16 cellular contexts compared by ENCODE assay signal in the genomic region with DNA sequence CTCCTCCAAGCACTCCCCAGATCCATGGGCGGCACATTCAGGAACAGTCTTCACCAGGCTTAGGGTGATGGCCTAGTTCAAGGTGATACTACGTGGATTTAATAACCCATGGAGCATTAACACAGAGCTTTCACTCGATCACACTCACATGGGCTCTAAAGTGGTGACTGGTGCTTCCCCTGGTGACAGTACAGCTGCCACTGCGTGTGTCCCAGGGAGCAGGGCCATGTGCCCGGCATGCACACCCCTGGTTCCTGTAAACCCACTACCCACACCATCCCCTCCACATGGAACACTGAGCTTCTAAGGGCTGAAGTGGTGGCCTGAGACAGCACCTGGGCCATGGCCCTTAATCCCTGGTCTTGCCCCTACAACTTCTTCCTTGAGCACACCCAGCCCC. TPM values are rescaled to one million over a fixed set of nuclear protein-coding genes. Genes with fewer than 3 reads are reported as not detected.
"Had no signal": no experiment of that assay in that cellular context is flagged by ENCODE, and none has a peak within 500 bp of the region (broad histone marks: within the 10 kb centered on the region; RNA-seq: fewer than 3 reads in every experiment).

No MANE protein-coding gene starts in this region.

- H3K36me3 Mint-ChIP-seq: brain, WTC11 had no signal

- FAIRE-seq: islet of Langerhans, small intestine, urothelium cell line had no signal

- H3K27ac Mint-ChIP-seq: activated naive CD4-positive, alpha-beta T cell treated with anti-CD3 and anti-CD28 coated beads, Interleukin-2, amount 50 U/mL, for 24 hours; activated T-helper 2 cell treated with anti-CD3 and anti-CD28 coated beads, Interferon-gamma antibody, Interleukin-2, Interleukin-4, amounts not matched to agents 10 μg/mL and 5 μg/mL and 100 μg/mL, durations not matched to agents 14 hours and 24 hours and 36 hours; stimulated activated memory B cell treated with anti-CD40 and anti-IgM and Interleukin-4, amounts not matched to agents 10 μg/mL and 1 μg/mL and 100 μg/mL, for 72 hours; T-helper 1 cell treated with Interleukin-12 subunit alpha and Interleukin-12 subunit beta and Interleukin-4 antibody, amounts not matched to agents 30 μg/mL and 1 μg/mL, for 36 hours; WTC11 had no signal

- H3K9me3 ChIP-seq: heart left ventricle, ovary had no signal

- H3K27me3 ChIP-seq: heart left ventricle, ovary had no signal

- DNase-seq: activated CD4-positive, alpha-beta T cell treated with anti-CD3 and anti-CD28 coated beads for 48 hours; activated T-cell treated with anti-CD3 and anti-CD28 coated beads for 4 hours; foreskin melanocyte; retina; small intestine had no signal

- ATAC-seq: stimulated activated memory B cell treated with anti-CD40 and anti-IgM and Interleukin-4, amounts not matched to agents 10 μg/mL and 1 μg/mL and 100 μg/mL, for 72 hours; WTC11 had no signal

- H3K4me1 Mint-ChIP-seq: brain had no signal

- H3K27ac ChIP-seq: ovary had no signal

- H3K36me3 ChIP-seq: ovary had no signal

- H3K4me3 ChIP-seq: heart left ventricle, ovary had no signal

- H3K27me3 Mint-ChIP-seq: activated naive CD4-positive, alpha-beta T cell treated with anti-CD3 and anti-CD28 coated beads, Interleukin-2, amount 50 U/mL, for 24 hours; brain; stimulated activated memory B cell treated with anti-CD40 and anti-IgM and Interleukin-4, amounts not matched to agents 10 μg/mL and 1 μg/mL and 100 μg/mL, for 72 hours had no signal

- H3K4me3 Mint-ChIP-seq: activated naive CD4-positive, alpha-beta T cell treated with anti-CD3 and anti-CD28 coated beads, Interleukin-2, amount 50 U/mL, for 24 hours; brain; stimulated activated memory B cell treated with anti-CD40 and anti-IgM and Interleukin-4, amounts not matched to agents 10 μg/mL and 1 μg/mL and 100 μg/mL, for 72 hours; T-helper 1 cell treated with Interleukin-12 subunit alpha and Interleukin-12 subunit beta and Interleukin-4 antibody, amounts not matched to agents 30 μg/mL and 1 μg/mL, for 36 hours; WTC11 had no signal

- H3K9me3 Mint-ChIP-seq: activated naive CD4-positive, alpha-beta T cell treated with anti-CD3 and anti-CD28 coated beads, Interleukin-2, amount 50 U/mL, for 24 hours; activated T-helper 2 cell treated with anti-CD3 and anti-CD28 coated beads, Interferon-gamma antibody, Interleukin-2, Interleukin-4, amounts not matched to agents 10 μg/mL and 5 μg/mL and 100 μg/mL, durations not matched to agents 14 hours and 24 hours and 36 hours; brain; stimulated activated memory B cell treated with anti-CD40 and anti-IgM and Interleukin-4, amounts not matched to agents 10 μg/mL and 1 μg/mL and 100 μg/mL, for 72 hours; T-helper 1 cell treated with Interleukin-12 subunit alpha and Interleukin-12 subunit beta and Interleukin-4 antibody, amounts not matched to agents 30 μg/mL and 1 μg/mL, for 36 hours; WTC11 had no signal

RNA-seq across cellular contexts. Expression of gene ACSS1, which starts 37.6 kb away (rescaled TPM):
- polyA plus RNA-seq: neural cell had no signal
